In the genomic region with DNA sequence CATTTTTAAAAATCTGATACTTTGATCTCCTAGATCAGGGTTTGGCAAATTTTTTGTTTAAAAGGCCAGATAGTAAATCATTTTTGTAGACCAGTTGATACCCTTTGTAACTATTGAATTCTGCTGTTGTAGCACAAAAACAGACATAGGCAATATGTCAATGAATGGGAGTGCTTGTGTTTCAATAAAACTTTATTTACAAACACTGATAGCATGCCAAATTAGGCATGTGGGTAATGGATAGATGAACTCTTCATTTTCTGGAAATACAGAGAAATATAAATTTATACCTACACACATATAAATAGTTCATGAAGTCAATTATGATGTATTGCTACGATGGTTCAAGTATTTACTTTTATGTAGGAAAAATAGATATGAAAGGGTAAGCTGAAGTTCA, we compare ENCODE assay signal across 8 cellular contexts.
"Had no signal": no experiment of that assay in that cellular context is flagged by ENCODE, and none has a peak within 500 bp of the region (broad histone marks: within the 10 kb centered on the region; RNA-seq: fewer than 3 reads in every experiment).

No MANE protein-coding gene starts in this region.

- FAIRE-seq: HepG2, HTR-8/SVneo had no signal

- H3K27ac ChIP-seq: HL-60, KMS-11 had no signal

- DNase-seq: IMR-90, Karpas-422, KBM-7, KG1 had no signal

- ATAC-seq: HepG2 had no signal

- H3K9ac ChIP-seq: KMS-11 had no signal

- H3K4me2 ChIP-seq: KMS-11 had no signal
